In genomic region chr19:49700563-49700962, GRCh38 we compare ENCODE assay signal across 18 cellular contexts. TPM values are rescaled to one million over a fixed set of nuclear protein-coding genes. Genes with fewer than 3 reads are reported as not detected.
DNase-seq lines count a peak whose midpoint lies in the region; ATAC-seq and TF ChIP-seq lines count a peak whose summit lies in the region.
"Had no signal": no experiment of that assay in that cellular context is flagged by ENCODE, and none has a peak within 500 bp of the region (broad histone marks: within the 10 kb centered on the region; RNA-seq: fewer than 3 reads in every experiment).

No MANE protein-coding gene starts in this region.

- H3K27me3 ChIP-seq in GM23338 (ENCODE audit: insufficient read depth) (no peaks in the 10 kb centered on the region), osteoblast (ENCODE audit: insufficient read depth, low read length) (no peaks in the 10 kb centered on the region), hepatocyte (no peaks in the 10 kb centered on the region)
- H3K27me3 ChIP-seq: BLaER1, Peyer's patch had no signal

- H4K20me1 ChIP-seq in GM23338 (replicated peaks; ENCODE audit: insufficient read depth) (no peaks in the 10 kb centered on the region), osteoblast (ENCODE audit: insufficient read depth, low read length) (no peaks in the 10 kb centered on the region), hepatocyte (ENCODE audit: insufficient read depth, poor library complexity, severe bottlenecking) (no peaks in the 10 kb centered on the region)
- H4K20me1 ChIP-seq: BLaER1 had no signal

- H3K4me2 ChIP-seq in GM23338 (no peak overlapping the region), osteoblast (ENCODE audit: insufficient read depth, low read length) (no peak overlapping the region), hepatocyte (no peak overlapping the region)
- H3K4me2 ChIP-seq: BLaER1, KMS-11 had no signal

- H3K4me1 Mint-ChIP-seq in activated CD4-positive, alpha-beta T cell treated with anti-CD3 and anti-CD28 coated beads, Interleukin-2, amount 10 ng/mL, durations not matched to agents 24 days and 14 days = no peaks in the 10 kb centered on the region
- H3K4me1 Mint-ChIP-seq in GM23338 = no peaks in the 10 kb centered on the region
- no peaks in the 10 kb centered on the region for H3K4me1 Mint-ChIP-seq in activated naive CD8-positive, alpha-beta T cell treated with anti-CD3 and anti-CD28 coated beads, Interleukin-2, amount 50 U/mL, for 24 hours

- H3K9me3 ChIP-seq in osteoblast (ENCODE audit: low read depth, low read length) = no peaks in the 10 kb centered on the region
- no peaks in the 10 kb centered on the region for H3K9me3 ChIP-seq in hepatocyte (ENCODE audit: low read depth)
- H3K9me3 ChIP-seq: BLaER1, Peyer's patch had no signal

- H3K9me2 ChIP-seq in GM23338 (ENCODE audit: insufficient read depth) = no peaks in the 10 kb centered on the region
- H3K9me2 ChIP-seq in hepatocyte (replicated peaks; ENCODE audit: insufficient read depth) = no peaks in the 10 kb centered on the region

- WGBS in hepatocyte (ENCODE audit: low lambda C conversion rate, missing lambda C conversion rate) = 80% methylated on average over 11 of the region's 11 CpGs

- H3F3A ChIP-seq in GM23338 (replicated peaks; ENCODE audit: low read depth) = no peaks in the 10 kb centered on the region

- no peak overlapping the region for H3K27ac Mint-ChIP-seq in activated CD4-positive, alpha-beta T cell treated with anti-CD3 and anti-CD28 coated beads, Interleukin-2, amount 10 ng/mL, durations not matched to agents 24 days and 14 days
- no peak overlapping the region for H3K27ac Mint-ChIP-seq in GM23338
- no peak overlapping the region for H3K27ac Mint-ChIP-seq in activated naive CD8-positive, alpha-beta T cell treated with anti-CD3 and anti-CD28 coated beads, Interleukin-2, amount 50 U/mL, for 24 hours
- H3K27ac Mint-ChIP-seq: CD8-positive, alpha-beta T cell had no signal

- peak; percentile 41 for ATAC-seq in GM23338
- ATAC-seq in activated naive CD8-positive, alpha-beta T cell treated with anti-CD3 and anti-CD28 coated beads, Interleukin-2, amount 50 U/mL, for 24 hours = peak; percentile 33
- ATAC-seq: CD8-positive, alpha-beta T cell had no signal

- DNase-seq in activated CD4-positive, alpha-beta T cell treated with anti-CD3 and anti-CD28 coated beads, Interleukin-2, amount 10 ng/mL, durations not matched to agents 24 days and 14 days = peak; percentile 62
- DNase-seq in activated CD4-positive, alpha-beta T cell treated with anti-CD3 and anti-CD28 coated beads for 48 hours = no peak
- no peak for DNase-seq in GM23338 (ENCODE audit: low spot score)
- DNase-seq in activated naive CD8-positive, alpha-beta T cell treated with anti-CD3 and anti-CD28 coated beads, Interleukin-2, amount 50 U/mL, for 24 hours = no peak
- DNase-seq in osteoblast (ENCODE audit: insufficient read length, low spot score, missing footprints) = peak; percentile 60
- no peak for DNase-seq in hepatocyte (ENCODE audit: low spot score)
- no peak for DNase-seq in anterior cingulate cortex (lab: John Stamatoyannopoulos, UW)
- no peak for DNase-seq in kidney glomerular epithelial cell (lab: John Stamatoyannopoulos, UW)
- DNase-seq: CD8-positive, alpha-beta T cell; DMS79; HCEC 1CT; NCI-H1092; NCI-H2081 treated with DMSO at 0.1 percent for 48 hours; NCI-H524; Peyer's patch; Right ventricle myocardium superior had no signal

- H3K79me2 ChIP-seq in GM23338 (replicated peaks; ENCODE audit: insufficient read depth) (no peaks in the 10 kb centered on the region), osteoblast (ENCODE audit: insufficient read depth, low read length) (no peaks in the 10 kb centered on the region), hepatocyte (no peaks in the 10 kb centered on the region)

- TF ChIP-seq CTCF in GM23338 (conservative IDR thresholded peaks at IDR 0.05; ENCODE audit: low read depth in 2 of 2) = no peak
- TF ChIP-seq CTCF in osteoblast (IDR thresholded peaks at IDR 0.05; ENCODE audit: extremely low read depth, low read depth, low read length) = no peak
- no peak for TF ChIP-seq CTCF in hepatocyte (IDR thresholded peaks at IDR 0.05; ENCODE audit: poor library complexity)

- no peaks in the 10 kb centered on the region for H3K9me3 Mint-ChIP-seq in activated CD4-positive, alpha-beta T cell treated with anti-CD3 and anti-CD28 coated beads, Interleukin-2, amount 10 ng/mL, durations not matched to agents 24 days and 14 days
- no peaks in the 10 kb centered on the region for H3K9me3 Mint-ChIP-seq in GM23338
- H3K9me3 Mint-ChIP-seq in activated naive CD8-positive, alpha-beta T cell treated with anti-CD3 and anti-CD28 coated beads, Interleukin-2, amount 50 U/mL, for 24 hours = no peaks in the 10 kb centered on the region
- H3K9me3 Mint-ChIP-seq: CD8-positive, alpha-beta T cell had no signal

- H3K27ac ChIP-seq in GM23338 (ENCODE audit: low read depth) (no peak overlapping the region), osteoblast (ENCODE audit: low read depth, low read length) (no peak overlapping the region), hepatocyte (no peak overlapping the region)
- H3K27ac ChIP-seq: BLaER1, KMS-11, Peyer's patch had no signal

- H3K4me3 ChIP-seq in GM23338 = no peak overlapping the region
- no peak overlapping the region for H3K4me3 ChIP-seq in osteoblast (ENCODE audit: insufficient read depth, low read length)
- no peak overlapping the region for H3K4me3 ChIP-seq in hepatocyte
- H3K4me3 ChIP-seq: BLaER1, Peyer's patch had no signal

- H3K27me3 Mint-ChIP-seq in activated CD4-positive, alpha-beta T cell treated with anti-CD3 and anti-CD28 coated beads, Interleukin-2, amount 10 ng/mL, durations not matched to agents 24 days and 14 days = no peaks in the 10 kb centered on the region
- peaks cover 9% of the 10 kb centered on the region for H3K27me3 Mint-ChIP-seq in GM23338 (ENCODE audit: insufficient read depth, low read depth, poor library complexity)
- H3K27me3 Mint-ChIP-seq in activated naive CD8-positive, alpha-beta T cell treated with anti-CD3 and anti-CD28 coated beads, Interleukin-2, amount 50 U/mL, for 24 hours = peaks cover 7% of the 10 kb centered on the region

- H3K36me3 ChIP-seq in GM23338 (ENCODE audit: insufficient read depth) = peaks cover 3% of the 10 kb centered on the region; the same call in 1 of the 2 replicates
- no peaks in the 10 kb centered on the region for H3K36me3 ChIP-seq in osteoblast (ENCODE audit: insufficient read depth, low read length)
- H3K36me3 ChIP-seq in hepatocyte (replicated peaks; ENCODE audit: insufficient read depth, low read depth) = no peaks in the 10 kb centered on the region
- H3K36me3 ChIP-seq: BLaER1, Peyer's patch had no signal

- H2AFZ ChIP-seq in GM23338 (no peak overlapping the region), osteoblast (ENCODE audit: low read length) (no peak overlapping the region), hepatocyte (no peak overlapping the region)

- no peaks in the 10 kb centered on the region for H3K4me1 ChIP-seq in GM23338 (ENCODE audit: insufficient read depth)
- H3K4me1 ChIP-seq in osteoblast (ENCODE audit: insufficient read depth, low read length) = no peaks in the 10 kb centered on the region
- H3K4me1 ChIP-seq in hepatocyte (ENCODE audit: insufficient read depth) = no peaks in the 10 kb centered on the region
- H3K4me1 ChIP-seq: BLaER1, Peyer's patch had no signal

- intact Hi-C loops in activated CD4-positive, alpha-beta T cell treated with anti-CD3 and anti-CD28 coated beads, Interleukin-2, amount 10 ng/mL, durations not matched to agents 24 days and 14 days (cut with micrococcal nuclease) = loop anchor here (2.0 kb wide), 1 partner anchor 16 kb away; no protein-coding TSS in a partner anchor

- no peak overlapping the region for H3K4me3 Mint-ChIP-seq in activated CD4-positive, alpha-beta T cell treated with anti-CD3 and anti-CD28 coated beads, Interleukin-2, amount 10 ng/mL, durations not matched to agents 24 days and 14 days
- H3K4me3 Mint-ChIP-seq in GM23338 = no peak overlapping the region
- H3K4me3 Mint-ChIP-seq in activated naive CD8-positive, alpha-beta T cell treated with anti-CD3 and anti-CD28 coated beads, Interleukin-2, amount 50 U/mL, for 24 hours = no peak overlapping the region
- H3K4me3 Mint-ChIP-seq: CD8-positive, alpha-beta T cell had no signal

- H3K36me3 Mint-ChIP-seq in activated CD4-positive, alpha-beta T cell treated with anti-CD3 and anti-CD28 coated beads, Interleukin-2, amount 10 ng/mL, durations not matched to agents 24 days and 14 days (ENCODE audit: low read depth) = no peaks in the 10 kb centered on the region
- H3K36me3 Mint-ChIP-seq in GM23338 (ENCODE audit: low read depth) = peaks cover 31% of the 10 kb centered on the region
- H3K36me3 Mint-ChIP-seq in activated naive CD8-positive, alpha-beta T cell treated with anti-CD3 and anti-CD28 coated beads, Interleukin-2, amount 50 U/mL, for 24 hours (ENCODE audit: low read depth) = no peaks in the 10 kb centered on the region
- H3K36me3 Mint-ChIP-seq: CD8-positive, alpha-beta T cell had no signal

RNA-seq across cellular contexts. Expression of gene CPT1C, which starts 9.6 kb away (rescaled TPM):
- 3.4 and 3.6 TPM in 2 replicates for total RNA-seq in activated CD4-positive, alpha-beta T cell treated with anti-CD3 and anti-CD28 coated beads, Interleukin-2, amount 10 ng/mL, durations not matched to agents 24 days and 14 days
- total RNA-seq in GM23338 (2014; rRNA removed; shearing (Covaris generic)) = 46.8 and 63.4 TPM in 2 replicates
- 77.3 and 79.3 TPM in 2 replicates for polyA plus RNA-seq in GM23338 (2016; fragmentation: Nextera tagmentation; extraction: Ambion mirVana)
- total RNA-seq in osteoblast = 10.9 and 17.0 TPM in 2 replicates
- 6.2 and 6.7 TPM in 2 replicates for total RNA-seq in hepatocyte
- 6.8 and 10.0 TPM in 2 replicates for polyA plus RNA-seq in hepatocyte

RNA-seq across cellular contexts. Expression of gene ADM5, which starts 11.2 kb away (rescaled TPM):
- total RNA-seq in activated CD4-positive, alpha-beta T cell treated with anti-CD3 and anti-CD28 coated beads, Interleukin-2, amount 10 ng/mL, durations not matched to agents 24 days and 14 days = 8.4 and 8.6 TPM in 2 replicates
- 3.1 and 5.7 TPM in 2 replicates for total RNA-seq in GM23338 (2014; rRNA removed; shearing (Covaris generic))
- polyA plus RNA-seq in GM23338 (2016; fragmentation: Nextera tagmentation; extraction: Ambion mirVana) (2.6 and 2.8 TPM in 2 replicates), hepatocyte (not detected in 2 replicates)
- total RNA-seq in osteoblast (under 0.01 and 0.29 TPM in 2 replicates), hepatocyte (0.12 and 0.50 TPM in 2 replicates)

RNA-seq across cellular contexts. Expression of gene PRMT1, which starts 23.5 kb away (rescaled TPM):
- total RNA-seq in activated CD4-positive, alpha-beta T cell treated with anti-CD3 and anti-CD28 coated beads, Interleukin-2, amount 10 ng/mL, durations not matched to agents 24 days and 14 days = 510 and 512 TPM in 2 replicates
- total RNA-seq in GM23338 (2014; rRNA removed; shearing (Covaris generic)) = 700 and 762 TPM in 2 replicates
- 587 and 590 TPM in 2 replicates for polyA plus RNA-seq in GM23338 (2016; fragmentation: Nextera tagmentation; extraction: Ambion mirVana)
- total RNA-seq in osteoblast = 199 and 208 TPM in 2 replicates
- total RNA-seq in hepatocyte = 189 and 195 TPM in 2 replicates
- 175 and 180 TPM in 2 replicates for polyA plus RNA-seq in hepatocyte

RNA-seq across cellular contexts. Expression of gene BCL2L12, which starts 34.8 kb away (rescaled TPM):
- total RNA-seq in activated CD4-positive, alpha-beta T cell treated with anti-CD3 and anti-CD28 coated beads, Interleukin-2, amount 10 ng/mL, durations not matched to agents 24 days and 14 days = 69.3 and 72.0 TPM in 2 replicates
- 30.6 and 61.3 TPM in 2 replicates for total RNA-seq in GM23338 (2014; rRNA removed; shearing (Covaris generic))
- polyA plus RNA-seq in GM23338 (2016; fragmentation: Nextera tagmentation; extraction: Ambion mirVana) (102 and 114 TPM in 2 replicates), hepatocyte (28.3 and 32.5 TPM in 2 replicates)
- total RNA-seq in osteoblast (4.4 and 5.1 TPM in 2 replicates), hepatocyte (4.9 and 13.8 TPM in 2 replicates)

RNA-seq across cellular contexts. Expression of gene IRF3, which starts 34.9 kb away (rescaled TPM):
- total RNA-seq in activated CD4-positive, alpha-beta T cell treated with anti-CD3 and anti-CD28 coated beads, Interleukin-2, amount 10 ng/mL, durations not matched to agents 24 days and 14 days = 146 and 151 TPM in 2 replicates
- 89.3 and 164 TPM in 2 replicates for total RNA-seq in GM23338 (2014; rRNA removed; shearing (Covaris generic))
- polyA plus RNA-seq in GM23338 (2016; fragmentation: Nextera tagmentation; extraction: Ambion mirVana) (57.4 and 72.4 TPM in 2 replicates), hepatocyte (38.8 and 41.8 TPM in 2 replicates)
- total RNA-seq in osteoblast (48.5 and 54.2 TPM in 2 replicates), hepatocyte (39.2 and 55.6 TPM in 2 replicates)

Comparison
In these comparisons a context has a peak if more than half of its experiments do, and no peak if none do; other contexts are left out.
1. DNase-seq: peak in activated CD4-positive, alpha-beta T cell treated with anti-CD3 and anti-CD28 coated beads, Interleukin-2, amount 10 ng/mL, durations not matched to agents 24 days and 14 days (single experiment) and osteoblast (single experiment); none in activated CD4-positive, alpha-beta T cell treated with anti-CD3 and anti-CD28 coated beads for 48 hours (single experiment), GM23338 (single experiment), activated naive CD8-positive, alpha-beta T cell treated with anti-CD3 and anti-CD28 coated beads, Interleukin-2, amount 50 U/mL, for 24 hours (single experiment), hepatocyte (single experiment), anterior cingulate cortex (0 of 58) and kidney glomerular epithelial cell (single experiment).